In genomic region chr7:139119486-139119849, GRCh38 we compare ENCODE assay signal across 1 cellular context.
TF ChIP-seq lines count a peak whose summit lies in the region.

No MANE protein-coding gene starts in this region.

TF ChIP-seq in H1, 55 proteins besides CTCF, POLR2A, EP300 and RAD21 (continued from another document):
- TF ChIP-seq USF2 (IDR thresholded peaks at IDR 0.05; ENCODE audit: low read length) (no peak), JUND (IDR thresholded peaks at IDR 0.05; ENCODE audit: low read length) (no peak), MAX (IDR thresholded peaks at IDR 0.05) (no peak), BCL11A (IDR thresholded peaks at IDR 0.05; ENCODE audit: low read depth in 2 of 2, low read length in 2 of 2) (no peak), SUZ12 (IDR thresholded peaks at IDR 0.05; ENCODE audit: low read length) (no peak), ATF3 (IDR thresholded peaks at IDR 0.05; ENCODE audit: insufficient read depth, low read depth, low read length) (no peak), TBP (IDR thresholded peaks at IDR 0.05; ENCODE audit: low read depth, low read length) (no peak), ASH2L (IDR thresholded peaks at IDR 0.05; ENCODE audit: low read length) (no peak), ZNF274 (IDR thresholded peaks at IDR 0.05; ENCODE audit: borderline replicate concordance, extremely low read depth, low read length) (no peak)
